In genomic region chr6:4637691-4638433, GRCh38 we compare ENCODE assay signal across 10 cellular contexts.
DNase-seq lines count a peak whose midpoint lies in the region; ATAC-seq and TF ChIP-seq lines count a peak whose summit lies in the region.
"Had no signal": no experiment of that assay in that cellular context is flagged by ENCODE, and none has a peak within 500 bp of the region (broad histone marks: within the 10 kb centered on the region; RNA-seq: fewer than 3 reads in every experiment).

No MANE protein-coding gene starts in this region.

- WGBS in mesenchymal stem cell, result 80% methylated on average over 5 of the region's 5 CpGs

- H3K4me1 Mint-ChIP-seq in CD4-positive, alpha-beta T cell (ENCODE audit: low read depth), result no peaks in the 10 kb centered on the region
- no peaks in the 10 kb centered on the region for H3K4me1 Mint-ChIP-seq in glutamatergic neuron (ENCODE audit: low read depth, unreplicated experiment)

- no peak overlapping the region for H4K8ac ChIP-seq in mesenchymal stem cell (ENCODE audit: low read length)

- H3K27me3 Mint-ChIP-seq in CD4-positive, alpha-beta T cell, result peaks cover 37% of the 10 kb centered on the region
- H3K27me3 Mint-ChIP-seq in glutamatergic neuron (ENCODE audit: unreplicated experiment), result no peaks in the 10 kb centered on the region

- H2AFZ ChIP-seq in mesenchymal stem cell (ENCODE audit: low read depth, low read length), result no peak overlapping the region

- no peak overlapping the region for H3K4me3 ChIP-seq in mesenchymal stem cell (ENCODE audit: insufficient read depth in 1 of 2, low read depth in 1 of 2, low read length in 2 of 2)
- H3K4me3 ChIP-seq: lung had no signal

- H3K4me3 Mint-ChIP-seq in CD4-positive, alpha-beta T cell, result no peak overlapping the region
- H3K4me3 Mint-ChIP-seq in glutamatergic neuron (ENCODE audit: unreplicated experiment), result no peak overlapping the region
- H3K4me3 Mint-ChIP-seq: T-helper 1 cell treated with Interleukin-12 subunit alpha and Interleukin-12 subunit beta and Interleukin-4 antibody, amounts not matched to agents 30 μg/mL and 1 μg/mL, for 36 hours had no signal

- no peak overlapping the region for H3K27ac Mint-ChIP-seq in CD4-positive, alpha-beta T cell
- H3K27ac Mint-ChIP-seq in glutamatergic neuron (ENCODE audit: unreplicated experiment), result no peak overlapping the region
- H3K27ac Mint-ChIP-seq: T-helper 1 cell treated with Interleukin-12 subunit alpha and Interleukin-12 subunit beta and Interleukin-4 antibody, amounts not matched to agents 30 μg/mL and 1 μg/mL, for 36 hours had no signal

- intact Hi-C loops in CD4-positive, alpha-beta T cell (cut with DNase I, micrococcal nuclease), result no loop called here

- no peak overlapping the region for H3K14ac ChIP-seq in mesenchymal stem cell (ENCODE audit: low read length in 2 of 2)

- no peaks in the 10 kb centered on the region for H3K9me3 ChIP-seq in mesenchymal stem cell (ENCODE audit: control insufficient read depth, low read length)
- no peaks in the 10 kb centered on the region for H3K9me3 ChIP-seq in CD4-positive, alpha-beta T cell (ENCODE audit: control insufficient read depth, low read length)

- DNase-seq in EH (ENCODE audit: low read depth) (peak; percentile 74), mesenchymal stem cell (peak; percentile 78), ecto neural progenitor cell (ENCODE audit: low spot score) (no peak), glutamatergic neuron (no peak)
- DNase-seq in activated CD4-positive, alpha-beta T cell treated with anti-CD3 and anti-CD28 coated beads, Interleukin-2, amount 50 U/mL, for 24 hours (ENCODE audit: low read depth in 1 of 2, low spot score in 1 of 2), result peak; percentile 15 to 54
- no peak for DNase-seq in CD4-positive, alpha-beta T cell

- no peak overlapping the region for H2BK5ac ChIP-seq in mesenchymal stem cell (ENCODE audit: low read depth, low read length, poor library complexity, severe bottlenecking)

- no peak overlapping the region for H2BK15ac ChIP-seq in mesenchymal stem cell (ENCODE audit: low read depth, poor library complexity, severe bottlenecking)

- H3K4me1 ChIP-seq in mesenchymal stem cell (ENCODE audit: control insufficient read depth, insufficient read depth, low read depth, low read length), result no peaks in the 10 kb centered on the region

- no peak overlapping the region for H3K23ac ChIP-seq in mesenchymal stem cell (ENCODE audit: low read length in 2 of 2)

- ATAC-seq in GM21786 (IDR thresholded peaks at IDR 0.05; ENCODE audit: unreplicated experiment) (peak; percentile 66), GM19324 (IDR thresholded peaks at IDR 0.05; ENCODE audit: low FRiP score, unreplicated experiment) (no peak)
- no peak for ATAC-seq in CD4-positive, alpha-beta T cell (ENCODE audit: poor library complexity)

- no peak overlapping the region for H2BK120ac ChIP-seq in mesenchymal stem cell (ENCODE audit: low read depth, low read length)

- H3K9me3 Mint-ChIP-seq in CD4-positive, alpha-beta T cell, result peaks cover 2% of the 10 kb centered on the region
- H3K9me3 Mint-ChIP-seq in glutamatergic neuron (ENCODE audit: unreplicated experiment), result peaks cover 5% of the 10 kb centered on the region

- POLR2A ChIA-PET in CD4-positive, alpha-beta T cell (lab: Charles Lee), result no interaction called here

- CTCF ChIA-PET in CD4-positive, alpha-beta T cell (lab: Charles Lee), result no interaction called here

- H3K27me3 ChIP-seq in mesenchymal stem cell (ENCODE audit: control insufficient read depth in 1 of 2, insufficient read depth in 1 of 2, low read length in 2 of 2), result peaks cover 0 to 3% of the 10 kb centered on the region in 2 experiments
- no peaks in the 10 kb centered on the region for H3K27me3 ChIP-seq in CD4-positive, alpha-beta T cell (ENCODE audit: control insufficient read depth, insufficient read depth, low read length)

- no peaks in the 10 kb centered on the region for H3K36me3 Mint-ChIP-seq in CD4-positive, alpha-beta T cell (ENCODE audit: low read depth)
- H3K36me3 Mint-ChIP-seq in glutamatergic neuron (ENCODE audit: unreplicated experiment), result peaks cover 11% of the 10 kb centered on the region

- no peak overlapping the region for H3K9ac ChIP-seq in mesenchymal stem cell (ENCODE audit: low read length)

- H3K36me3 ChIP-seq in mesenchymal stem cell (ENCODE audit: control insufficient read depth in 1 of 2, insufficient read depth in 2 of 2, low read depth in 1 of 2, low read length in 2 of 2), result no peaks in the 10 kb centered on the region

- no peak overlapping the region for H2BK12ac ChIP-seq in mesenchymal stem cell (ENCODE audit: low read length in 2 of 2)

- no peak overlapping the region for H4K91ac ChIP-seq in mesenchymal stem cell (ENCODE audit: low read length)

- no peaks in the 10 kb centered on the region for H3K79me1 ChIP-seq in mesenchymal stem cell (replicated peaks; ENCODE audit: low read length, poor library complexity, severe bottlenecking)

- no peak for TF ChIP-seq CTCF in CD4-positive, alpha-beta T cell (IDR thresholded peaks at IDR 0.05)
- no peak for TF ChIP-seq CTCF in glutamatergic neuron (IDR thresholded peaks at IDR 0.05; ENCODE audit: partially characterized antibody, unreplicated experiment)

- H3K18ac ChIP-seq in mesenchymal stem cell (ENCODE audit: low read depth in 1 of 2, low read length in 2 of 2), result peak overlapping the region in 1 of 2 experiments; percentile 30

- no peak overlapping the region for H3K4ac ChIP-seq in mesenchymal stem cell (ENCODE audit: low read depth in 1 of 2, low read length in 2 of 2)

- no peak overlapping the region for H3K4me2 ChIP-seq in mesenchymal stem cell (ENCODE audit: low read length, poor library complexity, severe bottlenecking)

- H3K27ac ChIP-seq in mesenchymal stem cell (ENCODE audit: low read length, poor library complexity, severe bottlenecking), result no peak overlapping the region
- no peak overlapping the region for H3K27ac ChIP-seq in CD4-positive, alpha-beta T cell (ENCODE audit: low read depth, low read length)

- no peak overlapping the region for H2AK5ac ChIP-seq in mesenchymal stem cell (ENCODE audit: low read length, severe bottlenecking)

Comparison
In these comparisons a context has a peak if more than half of its experiments do, and no peak if none do; other contexts are left out.
1. DNase-seq: peak in EH (single experiment), activated CD4-positive, alpha-beta T cell treated with anti-CD3 and anti-CD28 coated beads, Interleukin-2, amount 50 U/mL, for 24 hours (2 of 2) and mesenchymal stem cell (single experiment); none in CD4-positive, alpha-beta T cell (0 of 10), ecto neural progenitor cell (single experiment) and glutamatergic neuron (single experiment).